7 cellular contexts compared by ENCODE assay signal in genomic region chr3:184354121-184354728, GRCh38. TPM values are rescaled to one million over a fixed set of nuclear protein-coding genes. Genes with fewer than 3 reads are reported as not detected.
DNase-seq lines count a peak whose midpoint lies in the region; ATAC-seq, FAIRE-seq and TF ChIP-seq lines count a peak whose summit lies in the region.

No MANE protein-coding gene starts in this region.

- no peaks in the 10 kb centered on the region for H3K4me1 ChIP-seq in Loucy (ENCODE audit: insufficient read depth, low read length, poor library complexity, severe bottlenecking)
- no peaks in the 10 kb centered on the region for H3K4me1 ChIP-seq in fibroblast of lung (ENCODE audit: control insufficient read depth, extremely low read depth, insufficient read depth, low read length)
- H3K4me1 ChIP-seq in pancreas = peaks cover 0 to 16% (median 5%) of the 10 kb centered on the region in 3 donors

- peak; percentile 89 for DNase-seq in activated CD8-positive, alpha-beta memory T cell treated with anti-CD3 and anti-CD28 coated beads, Interleukin-2, amount 50 U/mL, for 48 hours
- DNase-seq in fibroblast of lung (ENCODE audit: low read depth in 2 of 2) (peak in 1 of 2 donors; percentile 35), pancreas (peak in 3 of 6 donors; percentile 56 to 81 (median 80))

- H4K20me1 ChIP-seq in Loucy (ENCODE audit: insufficient read depth, low read length, poor library complexity, severe bottlenecking) (no peaks in the 10 kb centered on the region), fibroblast of lung (ENCODE audit: control insufficient read depth, extremely low read depth, insufficient read depth, low read length) (no peaks in the 10 kb centered on the region)

- peak; percentile 15 to 60 (median 49) for ATAC-seq in pancreas
- no peak for ATAC-seq in GM19023 (IDR thresholded peaks at IDR 0.05; ENCODE audit: unreplicated experiment)
- ATAC-seq in HG02870 (IDR thresholded peaks at IDR 0.05; ENCODE audit: unreplicated experiment) = no peak

- H3K9ac ChIP-seq in Loucy (ENCODE audit: low read depth, low read length, poor library complexity, severe bottlenecking) = no peak overlapping the region
- H3K9ac ChIP-seq in fibroblast of lung (ENCODE audit: insufficient read depth, low read length) = no peak overlapping the region

- H2AFZ ChIP-seq in Loucy (ENCODE audit: low read length) (no peak overlapping the region), fibroblast of lung (ENCODE audit: low read length) (no peak overlapping the region)

- intact Hi-C loops in pancreas (cut with DNase I) = no loop called here

- H3K79me2 ChIP-seq in Loucy (ENCODE audit: insufficient read depth, low read length) (no peaks in the 10 kb centered on the region), fibroblast of lung (ENCODE audit: control insufficient read depth, insufficient read depth, low read length) (no peaks in the 10 kb centered on the region)

- H3K4me2 ChIP-seq in Loucy (ENCODE audit: low read depth, low read length, poor library complexity, severe bottlenecking) (no peak overlapping the region), fibroblast of lung (ENCODE audit: extremely low read depth, insufficient read depth, low read length) (no peak overlapping the region)

- FAIRE-seq in pancreas (lab: Jason Lieb, UNC) = no peak

- H3K9me3 ChIP-seq in Loucy (ENCODE audit: insufficient read depth, low read depth, low read length) = no peaks in the 10 kb centered on the region
- H3K9me3 ChIP-seq in fibroblast of lung (ENCODE audit: control insufficient read depth, insufficient read depth, low read depth, low read length) = no peaks in the 10 kb centered on the region
- no peaks in the 10 kb centered on the region for H3K9me3 ChIP-seq in pancreas

- TF ChIP-seq CTCF in GM12874 (IDR thresholded peaks at IDR 0.05; ENCODE audit: insufficient read depth, low read depth, low read length) = peak; percentile 88
- TF ChIP-seq CTCF in Loucy (conservative IDR thresholded peaks at IDR 0.05; ENCODE audit: low read length) = peak; percentile 78
- TF ChIP-seq CTCF in fibroblast of lung (conservative IDR thresholded peaks at IDR 0.05 in 1 of 2, IDR thresholded peaks at IDR 0.05 in 1 of 2; ENCODE audit: low read depth in 1 of 2, low read length in 2 of 2) = peak; percentile 65 to 78
- peak; percentile 51 to 57 (median 56) for TF ChIP-seq CTCF in pancreas (IDR thresholded peaks at IDR 0.05)

- H3K27me3 ChIP-seq in Loucy (ENCODE audit: insufficient read depth, low read length, poor library complexity, severe bottlenecking) (no peaks in the 10 kb centered on the region), fibroblast of lung (ENCODE audit: control insufficient read depth, insufficient read depth, low read length) (no peaks in the 10 kb centered on the region), pancreas (no peaks in the 10 kb centered on the region)

- H3F3A ChIP-seq in Loucy (ENCODE audit: low read depth) = no peaks in the 10 kb centered on the region

- WGBS in pancreas, 2 donors = 41 to 49% methylated on average over 18 of the region's 18 CpGs

- H3K27ac ChIP-seq in fibroblast of lung (ENCODE audit: insufficient read depth, low read length) (no peak overlapping the region), pancreas (no peak overlapping the region)

- H3K36me3 ChIP-seq in Loucy (ENCODE audit: insufficient read depth, low read length) = no peaks in the 10 kb centered on the region
- H3K36me3 ChIP-seq in fibroblast of lung (ENCODE audit: control insufficient read depth, insufficient read depth, low read length) = peaks cover 9% of the 10 kb centered on the region
- H3K36me3 ChIP-seq in pancreas = no peaks in the 10 kb centered on the region

- H3K4me3 ChIP-seq in Loucy (ENCODE audit: low read length, poor library complexity, severe bottlenecking) (no peak overlapping the region), fibroblast of lung (replicated peaks in 1 of 4; ENCODE audit: control extremely low read depth in 1 of 4, insufficient read depth in 1 of 4, low read depth in 3 of 4, low read length in 4 of 4) (no peak overlapping the region), pancreas (no peak overlapping the region)

- H3K9me2 ChIP-seq in Loucy (replicated peaks; ENCODE audit: low read depth, low read length) = no peaks in the 10 kb centered on the region

RNA-seq across cellular contexts. Expression of gene CLCN2, which starts 7.2 kb away (rescaled TPM):
- total RNA-seq in fibroblast of lung (1.8 and 3.1 TPM in 2 replicates), pancreas (1 to 10 TPM; 4.9 to 9.2 (median 6.2) TPM)
- polyA plus RNA-seq in fibroblast of lung (0.93 and 1.7 TPM in 2 replicates), pancreas (10 to 100 TPM; 22.2 to 25.5 TPM)
- polyA plus RNA-seq in fibroblast of lung (2012) = 0.92 and 1.9 TPM in 2 replicates
- polyA minus RNA-seq in fibroblast of lung (ENCODE audit: low replicate concordance) = 1.3 and 5.4 TPM in 2 replicates

RNA-seq across cellular contexts. Expression of gene POLR2H, which starts 7.3 kb away (rescaled TPM):
- total RNA-seq in fibroblast of lung = 59.6 and 62.4 TPM in 2 replicates
- polyA plus RNA-seq in fibroblast of lung = 100 and 124 TPM in 2 replicates
- polyA plus RNA-seq in fibroblast of lung (2012) = 50.4 and 60.6 TPM in 2 replicates
- polyA minus RNA-seq in fibroblast of lung (ENCODE audit: low replicate concordance) = 41.5 and 47.6 TPM in 2 replicates
- 10 to 100 TPM; 19.7 to 38.2 (median 25.7) TPM for total RNA-seq in pancreas
- polyA plus RNA-seq in pancreas = 100 to 1,000 TPM in 1 of 2 donors, 10 to 100 TPM in 1; 98.0 to 116 TPM

RNA-seq across cellular contexts. Expression of gene FAM131A, which starts 16.8 kb away (rescaled TPM):
- total RNA-seq in fibroblast of lung = 18.5 and 22.3 TPM in 2 replicates
- 9.3 and 13.4 TPM in 2 replicates for polyA plus RNA-seq in fibroblast of lung
- polyA plus RNA-seq in fibroblast of lung (2012) = 8.2 and 15.1 TPM in 2 replicates
- polyA minus RNA-seq in fibroblast of lung (ENCODE audit: low replicate concordance) = 12.5 and 18.4 TPM in 2 replicates
- total RNA-seq in pancreas = 1 to 10 TPM; 4.0 to 7.9 (median 6.4) TPM
- 10 to 100 TPM; 12.7 to 22.5 TPM for polyA plus RNA-seq in pancreas

RNA-seq across cellular contexts. Expression of gene THPO, which starts 23.8 kb away (rescaled TPM):
- total RNA-seq in fibroblast of lung = 0.50 and 0.51 TPM in 2 replicates
- 0.16 and 0.27 TPM in 2 replicates for polyA plus RNA-seq in fibroblast of lung
- 0.16 and 0.45 TPM in 2 replicates for polyA plus RNA-seq in fibroblast of lung (2012)
- 0.59 TPM in 1 of 2 replicates, not detected in the other for polyA minus RNA-seq in fibroblast of lung (ENCODE audit: low replicate concordance)
- total RNA-seq in pancreas = under 1 TPM in 5 of 6 donors, not detected in 1; 0.28 to 0.72 (median 0.54) TPM
- 1 to 10 TPM in 1 of 2 donors, under 1 TPM in 1; 0.40 to 1.3 TPM for polyA plus RNA-seq in pancreas

RNA-seq across cellular contexts. Expression of gene CHRD, which starts 25.6 kb away (rescaled TPM):
- total RNA-seq in fibroblast of lung (1.3 and 4.8 TPM in 2 replicates), pancreas (10 to 100 TPM; 11.0 to 31.4 (median 17.3) TPM)
- polyA plus RNA-seq in fibroblast of lung (0.46 and 1.3 TPM in 2 replicates), pancreas (10 to 100 TPM; 23.3 to 96.7 TPM)
- polyA plus RNA-seq in fibroblast of lung (2012) = 1.6 and 2.4 TPM in 2 replicates
- polyA minus RNA-seq in fibroblast of lung (ENCODE audit: low replicate concordance) = 0.07 and 1.9 TPM in 2 replicates

Comparison
In these comparisons a context has a peak if more than half of its experiments do, and no peak if none do; other contexts are left out.
1. ATAC-seq: peak in pancreas (4 of 4); none in GM19023 (single experiment) and HG02870 (single experiment).
2. Peak in every context shown above with its lines, with median percentiles within 50 percentile points of each other: CTCF ChIP-seq.